21 cellular contexts compared by ENCODE assay signal in the genomic region with DNA sequence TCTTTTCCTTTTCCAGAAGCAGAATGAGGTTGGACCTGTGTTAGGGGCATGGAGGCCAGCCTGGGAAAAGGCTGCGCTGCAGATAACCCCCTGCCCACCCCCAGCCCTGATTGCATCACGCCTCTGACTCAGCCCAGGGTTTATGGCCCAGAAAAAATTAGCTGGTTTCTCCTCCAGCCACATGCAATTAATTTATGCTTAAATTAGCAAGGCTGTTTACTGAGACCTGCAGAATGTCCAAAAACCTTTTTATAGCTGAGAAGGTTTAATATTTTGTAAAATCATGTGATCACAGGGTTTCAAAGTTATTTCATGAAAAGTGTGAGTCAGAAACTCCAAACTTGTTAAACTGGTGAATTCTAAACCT.
DNase-seq lines count a peak whose midpoint lies in the region; ATAC-seq and TF ChIP-seq lines count a peak whose summit lies in the region.
"Had no signal": no experiment of that assay in that cellular context is flagged by ENCODE, and none has a peak within 500 bp of the region (broad histone marks: within the 10 kb centered on the region; RNA-seq: fewer than 3 reads in every experiment).

No MANE protein-coding gene starts in this region.

- ATAC-seq in left ventricle myocardium superior (no peak), HG03280 (IDR thresholded peaks at IDR 0.05; ENCODE audit: unreplicated experiment) (no peak), WTC11 (no peak)
- ATAC-seq: Panc1; stimulated activated memory B cell treated with anti-CD40 and anti-IgM and Interleukin-4, amounts not matched to agents 10 μg/mL and 1 μg/mL and 100 μg/mL, for 72 hours had no signal

- POLR2A ChIA-PET in WTC11 (lab: Charles Lee) = no interaction called here

- no peaks in the 10 kb centered on the region for H3K9me3 ChIP-seq in left ventricle myocardium inferior (replicated peaks)
- H3K9me3 ChIP-seq: thyroid gland had no signal

- no peak overlapping the region for H3K27ac Mint-ChIP-seq in WTC11
- H3K27ac Mint-ChIP-seq: activated CD4-positive, alpha-beta T cell treated with anti-CD3 and anti-CD28 coated beads, Interleukin-2, amount 10 ng/mL, durations not matched to agents 7 days and 5 days; CD4-positive, CD25-positive, alpha-beta regulatory T cell; endodermal cell; neural progenitor cell; stimulated activated memory B cell treated with anti-CD40 and anti-IgM and Interleukin-4, amounts not matched to agents 10 μg/mL and 1 μg/mL and 100 μg/mL, for 72 hours had no signal

- H3K36me3 Mint-ChIP-seq in WTC11 = no peaks in the 10 kb centered on the region
- H3K36me3 Mint-ChIP-seq: CD4-positive, CD25-positive, alpha-beta regulatory T cell; stimulated activated memory B cell treated with anti-CD40 and anti-IgM and Interleukin-4, amounts not matched to agents 10 μg/mL and 1 μg/mL and 100 μg/mL, for 72 hours had no signal

- no peak overlapping the region for H3K27ac ChIP-seq in left ventricle myocardium inferior (replicated peaks)
- H3K27ac ChIP-seq: neural progenitor cell, thyroid gland had no signal

- TF ChIP-seq CTCF in left ventricle myocardium inferior (IDR thresholded peaks at IDR 0.05; ENCODE audit: borderline replicate concordance) (no peak), kidney epithelial cell (IDR thresholded peaks at IDR 0.05; ENCODE audit: insufficient read depth, low read length, poor library complexity, severe bottlenecking) (no peak), WTC11 (IDR thresholded peaks at IDR 0.05) (no peak)

- no peaks in the 10 kb centered on the region for H3K27me3 Mint-ChIP-seq in WTC11 (ENCODE audit: low read depth)
- H3K27me3 Mint-ChIP-seq: activated CD4-positive, alpha-beta T cell treated with anti-CD3 and anti-CD28 coated beads, Interleukin-2, amount 10 ng/mL, durations not matched to agents 7 days and 5 days had no signal

- DNase-seq in left ventricle myocardium superior = peak; percentile 8
- no peak for DNase-seq in left ventricle myocardium inferior
- DNase-seq in SIG-M5 (lab: John Stamatoyannopoulos, UW) = peak; percentile 6
- DNase-seq in kidney epithelial cell (ENCODE audit: low read depth) = peak; percentile 12
- DNase-seq in hypothalamus (lab: John Stamatoyannopoulos, UW) = no peak
- no peak for DNase-seq in nucleus accumbens (lab: John Stamatoyannopoulos, UW)
- no peak for DNase-seq in WTC11 (ENCODE audit: low spot score)
- DNase-seq: activated CD4-positive, alpha-beta T cell treated with anti-CD3 and anti-CD28 coated beads, Interleukin-2, amount 10 ng/mL, durations not matched to agents 7 days and 5 days; activated naive CD4-positive, alpha-beta T cell; CD4-positive, CD25-positive, alpha-beta regulatory T cell; endodermal cell; hippocampal formation; NCI-H2029 treated with DMSO at 0.1 percent for 48 hours; NCI-H510A treated with DMSO at 0.1 percent for 48 hours; stimulated activated CD4-positive, alpha-beta T cell treated with anti-CD3 and anti-CD28 coated beads, Interleukin-15, amount 100 ng/mL, for 24 hours; SW 1271; thyroid gland had no signal

- no peak overlapping the region for H3K4me3 Mint-ChIP-seq in WTC11
- H3K4me3 Mint-ChIP-seq: activated CD4-positive, alpha-beta T cell treated with anti-CD3 and anti-CD28 coated beads, Interleukin-2, amount 10 ng/mL, durations not matched to agents 7 days and 5 days; CD4-positive, CD25-positive, alpha-beta regulatory T cell; endodermal cell; neural progenitor cell; stimulated activated memory B cell treated with anti-CD40 and anti-IgM and Interleukin-4, amounts not matched to agents 10 μg/mL and 1 μg/mL and 100 μg/mL, for 72 hours had no signal

- peaks cover 6% of the 10 kb centered on the region; the same call in 1 of the 2 replicates for H3K4me1 Mint-ChIP-seq in WTC11
- H3K4me1 Mint-ChIP-seq: activated CD4-positive, alpha-beta T cell treated with anti-CD3 and anti-CD28 coated beads, Interleukin-2, amount 10 ng/mL, durations not matched to agents 7 days and 5 days; endodermal cell; neural progenitor cell; stimulated activated memory B cell treated with anti-CD40 and anti-IgM and Interleukin-4, amounts not matched to agents 10 μg/mL and 1 μg/mL and 100 μg/mL, for 72 hours had no signal

- H3K27me3 ChIP-seq in left ventricle myocardium inferior (ENCODE audit: low read depth) = peaks cover 14% of the 10 kb centered on the region
- peaks cover 5% of the 10 kb centered on the region for H3K27me3 ChIP-seq in kidney epithelial cell (ENCODE audit: control insufficient read depth, insufficient read depth, low read length)
- H3K27me3 ChIP-seq: neural progenitor cell, thyroid gland had no signal

- H3K36me3 ChIP-seq in left ventricle myocardium inferior = no peaks in the 10 kb centered on the region
- H3K36me3 ChIP-seq in kidney epithelial cell (ENCODE audit: control insufficient read depth, insufficient read depth, low read length) = no peaks in the 10 kb centered on the region
- H3K36me3 ChIP-seq: neural progenitor cell, thyroid gland had no signal

- CTCF ChIA-PET in WTC11 (lab: Charles Lee) = interaction anchor here (0.6 kb wide), 1 partner anchor 81 kb away, joined by 3 read pairs; no protein-coding TSS in a partner anchor

- intact Hi-C loops in left ventricle myocardium superior (cut with micrococcal nuclease) (no loop called here), left ventricle myocardium inferior (cut with micrococcal nuclease) (no loop called here)

- H3K4me3 ChIP-seq in left ventricle myocardium inferior (no peak overlapping the region), kidney epithelial cell (ENCODE audit: low read depth, low read length) (no peak overlapping the region)
- H3K4me3 ChIP-seq: neural progenitor cell, thyroid gland had no signal

- peaks cover 15% of the 10 kb centered on the region for H3K4me1 ChIP-seq in left ventricle myocardium inferior
- H3K4me1 ChIP-seq: neural progenitor cell, thyroid gland had no signal

- H3K9me3 Mint-ChIP-seq in WTC11 = peaks cover 3% of the 10 kb centered on the region; the same call in 1 of the 2 replicates
- H3K9me3 Mint-ChIP-seq: activated CD4-positive, alpha-beta T cell treated with anti-CD3 and anti-CD28 coated beads, Interleukin-2, amount 10 ng/mL, durations not matched to agents 7 days and 5 days; endodermal cell; stimulated activated memory B cell treated with anti-CD40 and anti-IgM and Interleukin-4, amounts not matched to agents 10 μg/mL and 1 μg/mL and 100 μg/mL, for 72 hours had no signal

TF ChIP-seq in WTC11, 78 proteins besides CTCF, POLR2A, EP300 and RAD21 (continues in another document):
- TF ChIP-seq JAZF1 (CRISPR knock-in tag; IDR thresholded peaks at IDR 0.05) (no peak), HMGA2 (CRISPR knock-in tag; IDR thresholded peaks at IDR 0.05) (no peak), GTF2I (CRISPR knock-in tag; conservative IDR thresholded peaks at IDR 0.05) (no peak), SP1 (CRISPR knock-in tag; conservative IDR thresholded peaks at IDR 0.05) (no peak), ETV6 (CRISPR knock-in tag; IDR thresholded peaks at IDR 0.05) (no peak), TEAD4 (CRISPR knock-in tag; IDR thresholded peaks at IDR 0.05) (no peak), FOXJ3 (CRISPR knock-in tag; IDR thresholded peaks at IDR 0.05; ENCODE audit: borderline replicate concordance) (no peak)
- TF ChIP-seq, protein P1, sequence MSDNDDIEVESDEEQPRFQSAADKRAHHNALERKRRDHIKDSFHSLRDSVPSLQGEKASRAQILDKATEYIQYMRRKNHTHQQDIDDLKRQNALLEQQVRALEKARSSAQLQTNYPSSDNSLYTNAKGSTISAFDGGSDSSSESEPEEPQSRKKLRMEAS (CRISPR knock-in tag; IDR thresholded peaks at IDR 0.05) = no peak
- TF ChIP-seq, protein P2, sequence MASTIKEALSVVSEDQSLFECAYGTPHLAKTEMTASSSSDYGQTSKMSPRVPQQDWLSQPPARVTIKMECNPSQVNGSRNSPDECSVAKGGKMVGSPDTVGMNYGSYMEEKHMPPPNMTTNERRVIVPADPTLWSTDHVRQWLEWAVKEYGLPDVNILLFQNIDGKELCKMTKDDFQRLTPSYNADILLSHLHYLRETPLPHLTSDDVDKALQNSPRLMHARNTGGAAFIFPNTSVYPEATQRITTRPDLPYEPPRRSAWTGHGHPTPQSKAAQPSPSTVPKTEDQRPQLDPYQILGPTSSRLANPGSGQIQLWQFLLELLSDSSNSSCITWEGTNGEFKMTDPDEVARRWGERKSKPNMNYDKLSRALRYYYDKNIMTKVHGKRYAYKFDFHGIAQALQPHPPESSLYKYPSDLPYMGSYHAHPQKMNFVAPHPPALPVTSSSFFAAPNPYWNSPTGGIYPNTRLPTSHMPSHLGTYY (CRISPR knock-in tag; IDR thresholded peaks at IDR 0.05) = no peak
- TF ChIP-seq, protein P3, sequence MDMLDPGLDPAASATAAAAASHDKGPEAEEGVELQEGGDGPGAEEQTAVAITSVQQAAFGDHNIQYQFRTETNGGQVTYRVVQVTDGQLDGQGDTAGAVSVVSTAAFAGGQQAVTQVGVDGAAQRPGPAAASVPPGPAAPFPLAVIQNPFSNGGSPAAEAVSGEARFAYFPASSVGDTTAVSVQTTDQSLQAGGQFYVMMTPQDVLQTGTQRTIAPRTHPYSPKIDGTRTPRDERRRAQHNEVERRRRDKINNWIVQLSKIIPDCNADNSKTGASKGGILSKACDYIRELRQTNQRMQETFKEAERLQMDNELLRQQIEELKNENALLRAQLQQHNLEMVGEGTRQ (CRISPR knock-in tag; IDR thresholded peaks at IDR 0.05) = no peak
- TF ChIP-seq, protein P4, sequence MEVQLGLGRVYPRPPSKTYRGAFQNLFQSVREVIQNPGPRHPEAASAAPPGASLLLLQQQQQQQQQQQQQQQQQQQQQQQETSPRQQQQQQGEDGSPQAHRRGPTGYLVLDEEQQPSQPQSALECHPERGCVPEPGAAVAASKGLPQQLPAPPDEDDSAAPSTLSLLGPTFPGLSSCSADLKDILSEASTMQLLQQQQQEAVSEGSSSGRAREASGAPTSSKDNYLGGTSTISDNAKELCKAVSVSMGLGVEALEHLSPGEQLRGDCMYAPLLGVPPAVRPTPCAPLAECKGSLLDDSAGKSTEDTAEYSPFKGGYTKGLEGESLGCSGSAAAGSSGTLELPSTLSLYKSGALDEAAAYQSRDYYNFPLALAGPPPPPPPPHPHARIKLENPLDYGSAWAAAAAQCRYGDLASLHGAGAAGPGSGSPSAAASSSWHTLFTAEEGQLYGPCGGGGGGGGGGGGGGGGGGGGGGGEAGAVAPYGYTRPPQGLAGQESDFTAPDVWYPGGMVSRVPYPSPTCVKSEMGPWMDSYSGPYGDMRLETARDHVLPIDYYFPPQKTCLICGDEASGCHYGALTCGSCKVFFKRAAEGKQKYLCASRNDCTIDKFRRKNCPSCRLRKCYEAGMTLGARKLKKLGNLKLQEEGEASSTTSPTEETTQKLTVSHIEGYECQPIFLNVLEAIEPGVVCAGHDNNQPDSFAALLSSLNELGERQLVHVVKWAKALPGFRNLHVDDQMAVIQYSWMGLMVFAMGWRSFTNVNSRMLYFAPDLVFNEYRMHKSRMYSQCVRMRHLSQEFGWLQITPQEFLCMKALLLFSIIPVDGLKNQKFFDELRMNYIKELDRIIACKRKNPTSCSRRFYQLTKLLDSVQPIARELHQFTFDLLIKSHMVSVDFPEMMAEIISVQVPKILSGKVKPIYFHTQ (CRISPR knock-in tag; IDR thresholded peaks at IDR 0.05) = no peak

Comparison
In these comparisons a context has a peak if more than half of its experiments do, and no peak if none do; other contexts are left out.
1. DNase-seq: peak in left ventricle myocardium superior (single experiment), SIG-M5 (single experiment) and kidney epithelial cell (single experiment); none in left ventricle myocardium inferior (single experiment), hypothalamus (0 of 51), nucleus accumbens (0 of 56) and WTC11 (single experiment).